Comparison of ENCODE assay signal across 1 cellular context in the genomic region with DNA sequence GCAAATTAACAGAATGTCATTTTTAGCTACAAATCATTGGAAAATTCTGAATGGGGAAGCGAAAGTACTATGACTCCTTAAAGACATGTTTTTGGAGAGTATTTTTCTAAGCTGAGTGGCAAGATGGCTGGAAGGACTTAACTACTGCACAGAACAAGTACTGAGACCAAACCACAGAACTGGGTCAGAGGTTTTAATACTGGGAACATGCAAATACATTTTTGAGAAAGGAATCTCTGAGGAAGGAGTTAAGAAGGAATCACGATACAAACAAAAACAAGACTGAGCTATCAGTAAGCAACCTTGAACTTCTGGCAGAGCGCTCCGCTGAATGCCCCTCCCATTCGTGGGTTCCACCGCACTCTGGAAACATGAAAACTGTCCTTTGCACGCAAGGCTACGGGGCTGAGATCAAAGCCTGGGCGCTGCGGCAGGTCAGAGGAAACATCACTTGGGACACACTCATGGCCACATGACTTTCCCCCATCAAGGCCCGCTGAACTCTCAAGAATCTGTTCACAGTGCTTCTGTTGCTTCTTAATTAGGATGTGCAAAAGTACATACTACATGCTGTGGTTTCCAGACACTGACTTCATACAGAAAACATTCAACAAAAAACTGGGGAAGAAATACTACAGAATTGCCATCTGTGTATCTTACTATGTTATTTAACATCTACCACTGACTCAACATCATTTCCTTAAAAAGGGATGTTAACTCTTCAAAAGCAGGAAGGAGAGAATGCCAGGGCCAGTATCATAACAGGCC.
TF ChIP-seq lines count a peak whose summit lies in the region.

No MANE protein-coding gene starts in this region.

TF ChIP-seq in HepG2, 621 proteins besides CTCF, POLR2A, EP300 and RAD21 (continued from another document):
- TF ChIP-seq, protein P1, sequence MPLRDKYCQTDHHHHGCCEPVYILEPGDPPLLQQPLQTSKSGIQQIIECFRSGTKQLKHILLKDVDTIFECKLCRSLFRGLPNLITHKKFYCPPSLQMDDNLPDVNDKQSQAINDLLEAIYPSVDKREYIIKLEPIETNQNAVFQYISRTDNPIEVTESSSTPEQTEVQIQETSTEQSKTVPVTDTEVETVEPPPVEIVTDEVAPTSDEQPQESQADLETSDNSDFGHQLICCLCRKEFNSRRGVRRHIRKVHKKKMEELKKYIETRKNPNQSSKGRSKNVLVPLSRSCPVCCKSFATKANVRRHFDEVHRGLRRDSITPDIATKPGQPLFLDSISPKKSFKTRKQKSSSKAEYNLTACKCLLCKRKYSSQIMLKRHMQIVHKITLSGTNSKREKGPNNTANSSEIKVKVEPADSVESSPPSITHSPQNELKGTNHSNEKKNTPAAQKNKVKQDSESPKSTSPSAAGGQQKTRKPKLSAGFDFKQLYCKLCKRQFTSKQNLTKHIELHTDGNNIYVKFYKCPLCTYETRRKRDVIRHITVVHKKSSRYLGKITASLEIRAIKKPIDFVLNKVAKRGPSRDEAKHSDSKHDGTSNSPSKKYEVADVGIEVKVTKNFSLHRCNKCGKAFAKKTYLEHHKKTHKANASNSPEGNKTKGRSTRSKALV (CRISPR knock-in tag; IDR thresholded peaks at IDR 0.05) = peak; percentile 88
- TF ChIP-seq ZBTB1 (CRISPR knock-in tag; IDR thresholded peaks at IDR 0.05; ENCODE audit: borderline replicate concordance) (peak; percentile 58; the same call in 1 of the 2 replicates), GATAD1 (CRISPR knock-in tag; IDR thresholded peaks at IDR 0.05) (peak; percentile 82), ZNF24 (IDR thresholded peaks at IDR 0.05) (no peak; the same call in 1 of the 2 replicates), SATB2 (CRISPR knock-in tag; IDR thresholded peaks at IDR 0.05) (peak; percentile 66; the same call in 1 of the 2 replicates), TCF7 (IDR thresholded peaks at IDR 0.05; ENCODE audit: low read depth) (peak; percentile 99), SKI (IDR thresholded peaks at IDR 0.05; ENCODE audit: partially characterized antibody) (peak; percentile 96)
- TF ChIP-seq, protein P2, sequence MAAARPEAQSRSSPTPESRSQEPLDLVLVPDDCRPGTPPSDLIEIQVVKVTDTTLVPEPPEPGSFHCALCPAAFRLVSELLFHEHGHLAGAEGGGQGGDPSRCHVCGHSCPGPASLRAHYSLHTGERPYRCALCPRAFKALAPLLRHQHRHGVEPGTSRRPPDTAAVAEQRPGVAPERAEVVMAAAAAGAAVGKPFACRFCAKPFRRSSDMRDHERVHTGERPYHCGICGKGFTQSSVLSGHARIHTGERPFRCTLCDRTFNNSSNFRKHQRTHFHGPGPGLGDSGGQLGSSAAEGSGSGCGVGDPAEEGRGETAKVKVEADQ (CRISPR knock-in tag; IDR thresholded peaks at IDR 0.05; ENCODE audit: borderline replicate concordance) = peak; percentile 96
